ENCODE assay signal across 15 cellular contexts in genomic region chr3:160538906-160539305, GRCh38.
"Had no signal": no experiment of that assay in that cellular context is flagged by ENCODE, and none has a peak within 500 bp of the region (broad histone marks: within the 10 kb centered on the region; RNA-seq: fewer than 3 reads in every experiment).

No MANE protein-coding gene starts in this region.

- H3K9me3 ChIP-seq: breast epithelium, heart left ventricle, left lung, tibial artery had no signal

- H3K4me1 ChIP-seq: breast epithelium had no signal

- H3K4me3 Mint-ChIP-seq: activated naive CD8-positive, alpha-beta T cell treated with anti-CD3 and anti-CD28 coated beads, Interleukin-2, amount 10 ng/mL, durations not matched to agents 7 days and 5 days had no signal

- ATAC-seq: heart left ventricle, left lung, right cardiac atrium had no signal

- H3K27me3 ChIP-seq: breast epithelium, heart left ventricle, left lung, tibial artery had no signal

- H3K4me3 ChIP-seq: breast epithelium, coronary artery, heart left ventricle, left lung, tibial artery had no signal

- H3K9me3 Mint-ChIP-seq: activated naive CD8-positive, alpha-beta T cell treated with anti-CD3 and anti-CD28 coated beads, Interleukin-2, amount 10 ng/mL, durations not matched to agents 7 days and 5 days had no signal

- H3K27me3 Mint-ChIP-seq: activated naive CD8-positive, alpha-beta T cell treated with anti-CD3 and anti-CD28 coated beads, Interleukin-2, amount 10 ng/mL, durations not matched to agents 7 days and 5 days had no signal

- H3K27ac ChIP-seq: breast epithelium, coronary artery, heart left ventricle, left lung, tibial artery had no signal

- H3K27ac Mint-ChIP-seq: activated naive CD8-positive, alpha-beta T cell treated with anti-CD3 and anti-CD28 coated beads, Interleukin-2, amount 10 ng/mL, durations not matched to agents 7 days and 5 days had no signal

- H3K36me3 ChIP-seq: breast epithelium had no signal

- DNase-seq: activated CD4-positive, alpha-beta T cell treated with anti-CD3 and anti-CD28 coated beads for 48 hours; activated gamma-delta T cell treated with Interleukin-2 at 50 U/mL for 16 hours; activated naive CD8-positive, alpha-beta T cell treated with anti-CD3 and anti-CD28 coated beads, Interleukin-2, amount 10 ng/mL, durations not matched to agents 7 days and 5 days; activated T-cell treated with anti-CD3 and anti-CD28 coated beads, Interleukin-2, amount 50 U/mL, for 1 hour; aorta; effector CD4-positive, alpha-beta T cell; foreskin melanocyte; heart left ventricle; left lung; posterior cingulate gyrus; right cardiac atrium; small intestine; tibial artery had no signal
